ENCODE assay signal across 1 cellular context in the genomic region with DNA sequence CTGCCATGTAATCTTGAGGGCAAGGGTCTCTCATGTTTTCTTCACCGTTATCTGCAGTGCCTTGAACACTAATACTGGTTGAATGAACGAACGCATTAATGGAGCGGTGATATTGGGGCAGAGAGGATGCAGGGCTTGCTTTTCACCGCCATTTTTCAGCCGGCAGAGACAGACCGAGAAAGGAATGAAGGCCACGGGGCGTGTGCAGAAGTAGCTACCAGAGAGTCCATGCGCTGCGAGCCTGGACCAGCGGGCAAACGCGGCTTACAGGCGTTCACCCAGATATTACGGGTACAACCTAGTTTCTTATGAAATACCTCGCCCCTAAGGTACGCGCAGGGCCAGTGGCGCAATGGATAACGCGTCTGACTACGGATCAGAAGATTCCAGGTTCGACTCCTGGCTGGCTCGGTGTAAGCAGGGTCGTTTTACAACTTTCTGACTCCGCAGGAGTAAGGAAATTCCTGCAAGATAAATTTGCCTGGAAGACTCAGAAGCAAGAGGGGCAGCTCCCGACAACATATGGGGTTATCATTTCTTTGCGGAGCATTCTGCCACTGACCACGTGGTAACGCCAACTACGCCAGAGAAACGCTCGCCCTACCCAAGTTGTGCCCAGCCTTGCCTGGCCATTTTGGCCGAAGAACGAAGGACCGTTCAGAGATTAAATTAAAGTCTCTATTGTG.
TF ChIP-seq lines count a peak whose summit lies in the region.

No MANE protein-coding gene starts in this region.

TF ChIP-seq in GM12878, 131 proteins besides CTCF, POLR2A, EP300 and RAD21 (continued from another document):
- TF ChIP-seq CUX1 (IDR thresholded peaks at IDR 0.05; ENCODE audit: insufficient replicate concordance, low read depth, low read length) (no peak), ZBTB4 (CRISPR knock-in tag; IDR thresholded peaks at IDR 0.05) (no peak), POLR2AphosphoS2 (IDR thresholded peaks at IDR 0.05; ENCODE audit: low read depth, low read length) (no peak), HDAC6 (IDR thresholded peaks at IDR 0.05; ENCODE audit: unreplicated experiment) (no peak), ASH2L (IDR thresholded peaks at IDR 0.05; ENCODE audit: borderline replicate concordance, low read depth) (0 out of 2 replicates have a peak, but pooled peaks have one; percentile 20), SPI1 (IDR thresholded peaks at IDR 0.05; ENCODE audit: borderline replicate concordance, insufficient read depth, low read depth, low read length) (no peak), MTA2 (IDR thresholded peaks at IDR 0.05; ENCODE audit: low read depth) (peak; percentile 43), ZBTB11 (CRISPR knock-in tag; IDR thresholded peaks at IDR 0.05) (no peak), CHD4 (IDR thresholded peaks at IDR 0.05) (no peak), USF2 (IDR thresholded peaks at IDR 0.05; ENCODE audit: borderline replicate concordance, low read depth, low read length) (peak; percentile 28; the same call in 1 of the 2 replicates), ETV6 (conservative IDR thresholded peaks at IDR 0.05 in 1 of 2, IDR thresholded peaks at IDR 0.05 in 1 of 2; ENCODE audit: borderline replicate concordance in 1 of 2, low read depth in 1 of 2) (no peak), MEF2A (IDR thresholded peaks at IDR 0.05; ENCODE audit: insufficient read depth, low read depth, low read length) (0 out of 2 replicates have a peak, but pooled peaks have one; percentile 51), CBFB (IDR thresholded peaks at IDR 0.05; ENCODE audit: low read depth) (no peak), CBX3 (IDR thresholded peaks at IDR 0.05; ENCODE audit: borderline replicate concordance, low read depth) (no peak), YY1 (IDR thresholded peaks at IDR 0.05; ENCODE audit: low read depth, low read length) (peak; percentile 85), SMC3 (IDR thresholded peaks at IDR 0.05; ENCODE audit: borderline replicate concordance, low read length) (no peak), ATF7 (IDR thresholded peaks at IDR 0.05; ENCODE audit: low read depth) (peak; percentile 46; the same call in 1 of the 2 replicates), TAF1 (IDR thresholded peaks at IDR 0.05; ENCODE audit: borderline replicate concordance, low read depth, low read length) (0 out of 2 replicates have a peak, but pooled peaks have one; percentile 12)
- TF ChIP-seq, protein P1, sequence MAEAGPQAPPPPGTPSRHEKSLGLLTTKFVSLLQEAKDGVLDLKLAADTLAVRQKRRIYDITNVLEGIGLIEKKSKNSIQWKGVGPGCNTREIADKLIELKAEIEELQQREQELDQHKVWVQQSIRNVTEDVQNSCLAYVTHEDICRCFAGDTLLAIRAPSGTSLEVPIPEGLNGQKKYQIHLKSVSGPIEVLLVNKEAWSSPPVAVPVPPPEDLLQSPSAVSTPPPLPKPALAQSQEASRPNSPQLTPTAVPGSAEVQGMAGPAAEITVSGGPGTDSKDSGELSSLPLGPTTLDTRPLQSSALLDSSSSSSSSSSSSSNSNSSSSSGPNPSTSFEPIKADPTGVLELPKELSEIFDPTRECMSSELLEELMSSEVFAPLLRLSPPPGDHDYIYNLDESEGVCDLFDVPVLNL (IDR thresholded peaks at IDR 0.05; ENCODE audit: low read depth, low read length) = 0 out of 2 replicates have a peak, but pooled peaks have one; percentile 19
- TF ChIP-seq, protein P2, sequence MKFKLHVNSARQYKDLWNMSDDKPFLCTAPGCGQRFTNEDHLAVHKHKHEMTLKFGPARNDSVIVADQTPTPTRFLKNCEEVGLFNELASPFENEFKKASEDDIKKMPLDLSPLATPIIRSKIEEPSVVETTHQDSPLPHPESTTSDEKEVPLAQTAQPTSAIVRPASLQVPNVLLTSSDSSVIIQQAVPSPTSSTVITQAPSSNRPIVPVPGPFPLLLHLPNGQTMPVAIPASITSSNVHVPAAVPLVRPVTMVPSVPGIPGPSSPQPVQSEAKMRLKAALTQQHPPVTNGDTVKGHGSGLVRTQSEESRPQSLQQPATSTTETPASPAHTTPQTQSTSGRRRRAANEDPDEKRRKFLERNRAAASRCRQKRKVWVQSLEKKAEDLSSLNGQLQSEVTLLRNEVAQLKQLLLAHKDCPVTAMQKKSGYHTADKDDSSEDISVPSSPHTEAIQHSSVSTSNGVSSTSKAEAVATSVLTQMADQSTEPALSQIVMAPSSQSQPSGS (IDR thresholded peaks at IDR 0.05; ENCODE audit: low read length) = no peak
- TF ChIP-seq, protein P3, sequence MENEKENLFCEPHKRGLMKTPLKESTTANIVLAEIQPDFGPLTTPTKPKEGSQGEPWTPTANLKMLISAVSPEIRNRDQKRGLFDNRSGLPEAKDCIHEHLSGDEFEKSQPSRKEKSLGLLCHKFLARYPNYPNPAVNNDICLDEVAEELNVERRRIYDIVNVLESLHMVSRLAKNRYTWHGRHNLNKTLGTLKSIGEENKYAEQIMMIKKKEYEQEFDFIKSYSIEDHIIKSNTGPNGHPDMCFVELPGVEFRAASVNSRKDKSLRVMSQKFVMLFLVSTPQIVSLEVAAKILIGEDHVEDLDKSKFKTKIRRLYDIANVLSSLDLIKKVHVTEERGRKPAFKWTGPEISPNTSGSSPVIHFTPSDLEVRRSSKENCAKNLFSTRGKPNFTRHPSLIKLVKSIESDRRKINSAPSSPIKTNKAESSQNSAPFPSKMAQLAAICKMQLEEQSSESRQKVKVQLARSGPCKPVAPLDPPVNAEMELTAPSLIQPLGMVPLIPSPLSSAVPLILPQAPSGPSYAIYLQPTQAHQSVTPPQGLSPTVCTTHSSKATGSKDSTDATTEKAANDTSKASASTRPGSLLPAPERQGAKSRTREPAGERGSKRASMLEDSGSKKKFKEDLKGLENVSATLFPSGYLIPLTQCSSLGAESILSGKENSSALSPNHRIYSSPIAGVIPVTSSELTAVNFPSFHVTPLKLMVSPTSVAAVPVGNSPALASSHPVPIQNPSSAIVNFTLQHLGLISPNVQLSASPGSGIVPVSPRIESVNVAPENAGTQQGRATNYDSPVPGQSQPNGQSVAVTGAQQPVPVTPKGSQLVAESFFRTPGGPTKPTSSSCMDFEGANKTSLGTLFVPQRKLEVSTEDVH (IDR thresholded peaks at IDR 0.05; ENCODE audit: low read depth, partially characterized antibody) = no peak
